8 cellular contexts compared by ENCODE assay signal in genomic region chr2:187842978-187843847, GRCh38.
A peak's percentile ranks its signal among the peaks of the same experiment; 100 is the strongest.
DNase-seq lines count a peak whose midpoint lies in the region; ATAC-seq and TF ChIP-seq lines count a peak whose summit lies in the region.

No MANE protein-coding gene starts in this region.

- H3K36me3 ChIP-seq in cardiac muscle cell (no peaks in the 10 kb centered on the region), brain microvascular endothelial cell (replicated peaks) (no peaks in the 10 kb centered on the region), right lobe of liver (no peaks in the 10 kb centered on the region)

- H3K4me3 Mint-ChIP-seq in natural killer cell treated with Interleukin-12 subunit alpha and Interleukin-12 subunit beta and Interleukin-15 and Interleukin-18, amount 100 ng/mL, for 72 hours, result no peak overlapping the region

- no peak overlapping the region for H3K27ac Mint-ChIP-seq in natural killer cell treated with Interleukin-12 subunit alpha and Interleukin-12 subunit beta and Interleukin-15 and Interleukin-18, amount 100 ng/mL, for 72 hours

- no peaks in the 10 kb centered on the region for H3K4me1 Mint-ChIP-seq in natural killer cell treated with Interleukin-12 subunit alpha and Interleukin-12 subunit beta and Interleukin-15 and Interleukin-18, amount 100 ng/mL, for 72 hours (ENCODE audit: low read depth in 2 of 2)

- no peaks in the 10 kb centered on the region for H3K9me3 ChIP-seq in cardiac muscle cell (ENCODE audit: low read depth)
- H3K9me3 ChIP-seq in right lobe of liver, result no peaks in the 10 kb centered on the region

- no peak overlapping the region for H3K4me3 ChIP-seq in cardiac muscle cell
- no peak overlapping the region for H3K4me3 ChIP-seq in brain microvascular endothelial cell (ENCODE audit: low read depth, low read length)
- no peak overlapping the region for H3K4me3 ChIP-seq in right lobe of liver

- no peaks in the 10 kb centered on the region for H3K4me1 ChIP-seq in cardiac muscle cell (ENCODE audit: low read depth)
- peaks cover 0 to 15% (median 6%) of the 10 kb centered on the region in 4 donors for H3K4me1 ChIP-seq in right lobe of liver

- DNase-seq in cardiac muscle cell (ENCODE audit: low read depth in 1 of 2, low spot score in 1 of 2) (peak; percentile 72 to 82), left ventricle myocardium superior (no peak), NCI-H345 (lab: John Stamatoyannopoulos, UW) (peak; percentile 39), brain microvascular endothelial cell (peak; percentile 58), right lobe of liver (no peak)
- no peak for DNase-seq in natural killer cell treated with Interleukin-12 subunit alpha and Interleukin-12 subunit beta and Interleukin-15 and Interleukin-18, amount 100 ng/mL, for 72 hours (ENCODE audit: low spot score)
- no peak for DNase-seq in stimulated activated naive CD8-positive, alpha-beta T cell treated with anti-CD3 and anti-CD28 coated beads, Interleukin-15, Interleukin-2, amounts not matched to agents 100 U/mL and 50 U/mL, for 24 hours

- H3K27ac ChIP-seq in cardiac muscle cell (no peak overlapping the region), brain microvascular endothelial cell (no peak overlapping the region), right lobe of liver (no peak overlapping the region)

- no peak for ATAC-seq in left ventricle myocardium superior
- peak; percentile 75 for ATAC-seq in HG02938 (IDR thresholded peaks at IDR 0.05; ENCODE audit: unreplicated experiment)
- ATAC-seq in right lobe of liver, result peak; percentile 58 to 61 (median 59)
- no peak for ATAC-seq in natural killer cell treated with Interleukin-12 subunit alpha and Interleukin-12 subunit beta and Interleukin-15 and Interleukin-18, amount 100 ng/mL, for 72 hours
- no peak for ATAC-seq in stimulated activated naive CD8-positive, alpha-beta T cell treated with anti-CD3 and anti-CD28 coated beads, Interleukin-15, Interleukin-2, amounts not matched to agents 100 U/mL and 50 U/mL, for 24 hours

- TF ChIP-seq CTCF in cardiac muscle cell (IDR thresholded peaks at IDR 0.05; ENCODE audit: low read depth, low read length), result peak; percentile 62
- TF ChIP-seq CTCF in brain microvascular endothelial cell (IDR thresholded peaks at IDR 0.05; ENCODE audit: low read depth, low read length, missing control alignments), result peak; percentile 50
- peak; percentile 57 to 74 (median 63) for TF ChIP-seq CTCF in right lobe of liver (IDR thresholded peaks at IDR 0.05)

- H3K36me3 Mint-ChIP-seq in natural killer cell treated with Interleukin-12 subunit alpha and Interleukin-12 subunit beta and Interleukin-15 and Interleukin-18, amount 100 ng/mL, for 72 hours, result no peaks in the 10 kb centered on the region

- 34% methylated on average over 8 of the region's 8 CpGs for WGBS in right lobe of liver (ENCODE audit: insufficient coverage, low coverage, low lambda C conversion rate, missing lambda C conversion rate)

- in situ Hi-C loops in brain microvascular endothelial cell (cut with HindIII; ENCODE audit: low pct_ligation_motif_present, low sequenced_read_pairs), result loop anchor here (10.0 kb wide), 1 partner anchor 258 kb away; no protein-coding TSS in a partner anchor

- peaks cover 6% of the 10 kb centered on the region for H3K9me3 Mint-ChIP-seq in natural killer cell treated with Interleukin-12 subunit alpha and Interleukin-12 subunit beta and Interleukin-15 and Interleukin-18, amount 100 ng/mL, for 72 hours

- intact Hi-C loops in left ventricle myocardium superior (cut with micrococcal nuclease), result no loop called here
- intact Hi-C loops in right lobe of liver (cut with DNase I), result no loop called here

- no peaks in the 10 kb centered on the region for H3K27me3 ChIP-seq in cardiac muscle cell
- H3K27me3 ChIP-seq in brain microvascular endothelial cell (replicated peaks), result no peaks in the 10 kb centered on the region
- H3K27me3 ChIP-seq in right lobe of liver, result no peaks in the 10 kb centered on the region

- no peaks in the 10 kb centered on the region for H3K27me3 Mint-ChIP-seq in natural killer cell treated with Interleukin-12 subunit alpha and Interleukin-12 subunit beta and Interleukin-15 and Interleukin-18, amount 100 ng/mL, for 72 hours

- TF ChIP-seq POLR2A in right lobe of liver (IDR thresholded peaks at IDR 0.05), result no peak

Comparison
In these comparisons a context has a peak if more than half of its experiments do, and no peak if none do; other contexts are left out.
1. DNase-seq: peak in cardiac muscle cell (2 of 2), NCI-H345 (single experiment) and brain microvascular endothelial cell (single experiment); none in left ventricle myocardium superior (single experiment), right lobe of liver (0 of 3), natural killer cell treated with Interleukin-12 subunit alpha and Interleukin-12 subunit beta and Interleukin-15 and Interleukin-18, amount 100 ng/mL, for 72 hours (single experiment) and stimulated activated naive CD8-positive, alpha-beta T cell treated with anti-CD3 and anti-CD28 coated beads, Interleukin-15, Interleukin-2, amounts not matched to agents 100 U/mL and 50 U/mL, for 24 hours (single experiment).
2. ATAC-seq: peak in HG02938 (single experiment) and right lobe of liver (4 of 4); none in left ventricle myocardium superior (single experiment), natural killer cell treated with Interleukin-12 subunit alpha and Interleukin-12 subunit beta and Interleukin-15 and Interleukin-18, amount 100 ng/mL, for 72 hours (0 of 2) and stimulated activated naive CD8-positive, alpha-beta T cell treated with anti-CD3 and anti-CD28 coated beads, Interleukin-15, Interleukin-2, amounts not matched to agents 100 U/mL and 50 U/mL, for 24 hours (single experiment).
3. Peak in every context shown above with its lines, with median percentiles within 50 percentile points of each other: CTCF ChIP-seq.